26 cellular contexts compared by ENCODE assay signal in the genomic region with DNA sequence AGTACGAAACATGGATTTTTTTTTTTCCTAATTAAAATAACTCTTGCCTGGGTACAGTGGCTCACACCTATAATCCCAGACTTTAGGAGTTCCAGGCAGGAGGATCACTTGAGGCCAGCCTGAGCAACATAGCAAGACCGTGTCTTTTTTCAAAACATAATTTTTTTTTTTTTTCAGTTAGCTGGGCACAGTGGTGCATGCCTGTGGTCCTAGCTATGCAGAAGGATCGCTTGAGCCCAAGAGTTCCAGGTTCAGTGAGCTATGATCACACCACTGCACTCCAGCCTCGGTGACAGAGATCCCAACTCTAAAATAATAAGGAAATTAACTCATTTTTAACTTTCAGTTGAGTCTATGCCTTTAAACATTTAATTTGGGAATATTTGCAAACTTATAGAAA.
DNase-seq lines count a peak whose midpoint lies in the region; ATAC-seq and TF ChIP-seq lines count a peak whose summit lies in the region.
"Had no signal": no experiment of that assay in that cellular context is flagged by ENCODE, and none has a peak within 500 bp of the region (broad histone marks: within the 10 kb centered on the region; RNA-seq: fewer than 3 reads in every experiment).

No MANE protein-coding gene starts in this region.

- H3K4me1 ChIP-seq in upper lobe of left lung = no peaks in the 10 kb centered on the region
- H3K4me1 ChIP-seq: A549 had no signal

- H3K9me3 ChIP-seq in upper lobe of left lung = no peaks in the 10 kb centered on the region
- H3K9me3 ChIP-seq: A549 had no signal

- H3K36me3 ChIP-seq in upper lobe of left lung = no peaks in the 10 kb centered on the region

- H3K36me3 Mint-ChIP-seq in HFFc6 (ENCODE audit: low read depth) = peaks cover 23% of the 10 kb centered on the region
- H3K36me3 Mint-ChIP-seq: CD4-positive, alpha-beta memory T cell had no signal

- intact Hi-C loops in lower leg skin (cut with DNase I; ENCODE audit: low total_unique reads) = no loop called here

- H3K27ac Mint-ChIP-seq in HFFc6 = no peak overlapping the region
- H3K27ac Mint-ChIP-seq: CD4-positive, alpha-beta memory T cell had no signal

- no peak for DNase-seq in HFFc6
- peak; percentile 26 for DNase-seq in astrocyte of the hippocampus (ENCODE audit: low read depth, low spot score)
- DNase-seq in glomerular visceral epithelial cell (ENCODE audit: extremely low spot score) = peak; percentile 12
- no peak for DNase-seq in upper lobe of left lung
- DNase-seq in NCI-H774 (lab: John Stamatoyannopoulos, UW) = no peak
- no peak for DNase-seq in lower leg skin (ENCODE audit: low spot score in 2 of 2)
- no peak for DNase-seq in islet precursor cell
- DNase-seq: C1 segment of cervical spinal cord; CD4-positive, alpha-beta memory T cell; COR-L47; DMS53; GF-D8; IMR-90; NCI-H1092; NCI-H1417 treated with DMSO at 0.1 percent for 48 hours; NCI-H187; NCI-H2081 treated with DMSO at 0.1 percent for 48 hours; NCI-H2171 treated with DMSO at 0.1 percent for 48 hours; NCI-H345; NCI-H510A treated with DMSO at 0.1 percent for 48 hours; NCI-H748 treated with DMSO at 0.1 percent for 48 hours; SIG-M5 had no signal

- H3K4me1 Mint-ChIP-seq in HFFc6 (ENCODE audit: low read depth) = peaks cover 40% of the 10 kb centered on the region

- TF ChIP-seq POLR2A in upper lobe of left lung (IDR thresholded peaks at IDR 0.05) = no peak
- TF ChIP-seq POLR2A in lower leg skin (IDR thresholded peaks at IDR 0.05) = no peak

- no peaks in the 10 kb centered on the region for H3K27me3 ChIP-seq in upper lobe of left lung

- 61 to 73% methylated on average over 4 of the region's 4 CpGs for WGBS in upper lobe of left lung, 2 donors
- 84% methylated on average over 4 of the region's 4 CpGs for WGBS in lower leg skin, 2 donors

- TF ChIP-seq EP300 in upper lobe of left lung (IDR thresholded peaks at IDR 0.05) = no peak

- peak overlapping the region; percentile 9; the same call in 1 of the 2 replicates for H3K4me3 Mint-ChIP-seq in HFFc6
- H3K4me3 Mint-ChIP-seq: CD4-positive, alpha-beta memory T cell had no signal

- H3K4me3 ChIP-seq in upper lobe of left lung = no peak overlapping the region
- no peak overlapping the region for H3K4me3 ChIP-seq in lower leg skin (ENCODE audit: low read depth, poor library complexity, severe bottlenecking)
- H3K4me3 ChIP-seq: A549, SK-N-MC had no signal

- no peak for ATAC-seq in upper lobe of left lung (ENCODE audit: low FRiP score in 2 of 2)
- ATAC-seq: A549, HCT116 had no signal

- peaks cover 27% of the 10 kb centered on the region for H3K9me3 Mint-ChIP-seq in HFFc6
- H3K9me3 Mint-ChIP-seq: CD4-positive, alpha-beta memory T cell had no signal

- peaks cover 66% of the 10 kb centered on the region for H3K27me3 Mint-ChIP-seq in HFFc6 (ENCODE audit: insufficient read depth)

- TF ChIP-seq CTCF in HFFc6 (IDR thresholded peaks at IDR 0.05) = no peak
- no peak for TF ChIP-seq CTCF in upper lobe of left lung (IDR thresholded peaks at IDR 0.05)
- TF ChIP-seq CTCF in lower leg skin (IDR thresholded peaks at IDR 0.05) = no peak

- H3K27ac ChIP-seq in upper lobe of left lung = no peak overlapping the region
- H3K27ac ChIP-seq: A549, KMS-11, SK-N-MC had no signal

Comparison
In these comparisons a context has a peak if more than half of its experiments do, and no peak if none do; other contexts are left out.
1. DNase-seq: peak in astrocyte of the hippocampus (single experiment) and glomerular visceral epithelial cell (single experiment); none in HFFc6 (single experiment), upper lobe of left lung (0 of 2), NCI-H774 (single experiment), lower leg skin (0 of 2) and islet precursor cell (single experiment).